ENCODE assay signal across 8 cellular contexts in the genomic region with DNA sequence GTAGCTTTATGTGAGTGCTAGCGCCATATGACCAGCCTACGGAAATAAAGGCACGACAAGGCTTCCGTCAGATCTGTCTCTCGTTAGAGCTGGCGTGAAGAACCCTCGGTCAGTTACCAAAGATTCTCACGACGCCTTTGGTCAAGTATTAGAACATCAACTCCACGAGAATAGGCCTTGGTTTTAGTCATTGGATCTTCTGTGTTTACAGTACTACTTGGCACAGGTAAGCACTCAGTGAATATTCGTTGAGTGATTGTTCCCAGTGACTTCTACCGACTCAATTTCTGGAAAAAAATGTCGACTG. TPM values are rescaled to one million over a fixed set of nuclear protein-coding genes. Genes with fewer than 3 reads are reported as not detected.
DNase-seq lines count a peak whose midpoint lies in the region; ATAC-seq and TF ChIP-seq lines count a peak whose summit lies in the region.

No MANE protein-coding gene starts in this region.

- H3K27me3 Mint-ChIP-seq in natural killer cell (ENCODE audit: low read depth in 2 of 2): no peaks in the 10 kb centered on the region

- peak overlapping the region; percentile 91 for H3K27ac ChIP-seq in caudate nucleus (ENCODE audit: low read depth, low read length)

- TF ChIP-seq CTCF in GM12865 (IDR thresholded peaks at IDR 0.05; ENCODE audit: insufficient read depth, low read depth, low read length, missing control alignments) (no peak), natural killer cell (IDR thresholded peaks at IDR 0.05) (no peak)

- H3K4me3 Mint-ChIP-seq in natural killer cell: peak overlapping the region; percentile 97

- ATAC-seq in HG03196 (IDR thresholded peaks at IDR 0.05; ENCODE audit: unreplicated experiment) (peak; percentile 4), natural killer cell (no peak)

- intact Hi-C loops in natural killer cell (cut with micrococcal nuclease): loop anchor here (1.0 to 10.0 kb wide), 7 partner anchors 61 to 589 kb away; partner anchors contain the start of genes AKAP9, CYP51A1 and FAM133B

- peak overlapping the region; percentile 91 for H3K4me3 ChIP-seq in GM12865 (ENCODE audit: low read depth, low read length)

- peaks cover 29% of the 10 kb centered on the region for H3K36me3 Mint-ChIP-seq in natural killer cell

- H3K9me3 Mint-ChIP-seq in natural killer cell: no peaks in the 10 kb centered on the region

- no peak for DNase-seq in GM12865 (ENCODE audit: low read depth)
- no peak for DNase-seq in caudate nucleus (lab: John Stamatoyannopoulos, UW)
- no peak for DNase-seq in natural killer cell
- no peak for DNase-seq in hippocampal formation (lab: John Stamatoyannopoulos, UW)
- no peak for DNase-seq in cerebellar cortex (ENCODE audit: low spot score)
- no peak for DNase-seq in NCI-H2107 (lab: John Stamatoyannopoulos, UW)
- no peak for DNase-seq in activated CD4-positive, alpha-beta T cell treated with anti-CD3 and anti-CD28 coated beads for 1 hour

- peaks cover 28 to 31% of the 10 kb centered on the region in 2 donors for H3K4me1 Mint-ChIP-seq in natural killer cell

- H3K27ac Mint-ChIP-seq in natural killer cell: peak overlapping the region; percentile 90 to 97

RNA-seq across cellular contexts. Expression of gene RBM48, which starts 0.3 kb away (rescaled TPM):
- 10 to 100 TPM; 32.2 to 42.4 (median 35.7) TPM for total RNA-seq in natural killer cell

RNA-seq across cellular contexts. Expression of gene PEX1, which starts 0.6 kb away (rescaled TPM):
- 10 to 100 TPM; 22.8 to 26.7 (median 26.2) TPM for total RNA-seq in natural killer cell

RNA-seq across cellular contexts. Expression of gene ERVW-1, which starts 51.2 kb away (rescaled TPM):
- total RNA-seq in natural killer cell: not detected
